ENCODE assay signal across 7 cellular contexts in the genomic region with DNA sequence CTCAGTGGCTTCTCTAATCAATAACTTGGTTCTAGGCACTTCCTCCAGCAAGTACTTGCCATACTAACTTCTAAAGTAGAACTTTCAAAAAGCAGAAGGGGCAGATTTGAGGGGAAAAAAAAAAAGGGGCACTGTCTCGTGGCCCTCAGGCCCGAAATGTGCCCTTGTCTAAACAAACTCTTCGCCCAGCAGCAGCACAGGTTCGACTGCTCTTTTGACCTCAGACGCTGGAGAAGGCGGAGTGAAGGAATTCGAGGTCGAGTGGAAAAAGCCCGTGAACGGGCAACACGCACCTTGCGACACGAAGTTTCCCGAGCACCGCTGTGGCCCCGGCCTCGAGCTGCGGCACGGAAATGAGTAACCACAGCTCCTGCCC. TPM values are rescaled to one million over a fixed set of nuclear protein-coding genes. Genes with fewer than 3 reads are reported as not detected.
A peak's percentile ranks its signal among the peaks of the same experiment; 100 is the strongest.
DNase-seq lines count a peak whose midpoint lies in the region; ATAC-seq and TF ChIP-seq lines count a peak whose summit lies in the region.

No MANE protein-coding gene starts in this region.

- H3K27ac ChIP-seq in HL-60 (replicated peaks) (peak overlapping the region; percentile 88), stomach smooth muscle (ENCODE audit: low read length) (peak overlapping the region; percentile 80)

- peaks cover 34% of the 10 kb centered on the region for H3K4me1 Mint-ChIP-seq in activated T-helper 2 cell treated with anti-CD3 and anti-CD28 coated beads, Interferon-gamma antibody, Interleukin-2, Interleukin-4, amounts not matched to agents 10 μg/mL and 5 μg/mL and 100 μg/mL, durations not matched to agents 14 hours and 24 hours and 36 hours (ENCODE audit: low read depth)

- DNase-seq in HL-60 (ENCODE audit: low read depth in 1 of 2, low spot score in 1 of 2) (peak in 1 of 2 experiments; percentile 67), kidney epithelial cell (ENCODE audit: low read depth) (no peak), erythroblast (lab: John Stamatoyannopoulos, UW) (no peak), epidermal melanocyte (ENCODE audit: insufficient read length, low spot score) (no peak)
- DNase-seq in activated T-helper 2 cell treated with anti-CD3 and anti-CD28 coated beads, Interferon-gamma antibody, Interleukin-2, Interleukin-4, amounts not matched to agents 10 μg/mL and 5 μg/mL and 100 μg/mL, durations not matched to agents 14 hours and 24 hours and 36 hours (ENCODE audit: low spot score), result peak; percentile 35

- H3K36me3 ChIP-seq in kidney epithelial cell (ENCODE audit: control insufficient read depth, insufficient read depth, low read length) (no peaks in the 10 kb centered on the region), stomach smooth muscle (ENCODE audit: control insufficient read depth in 2 of 2, insufficient read depth in 2 of 2, low read length in 2 of 2) (peaks cover 11% of the 10 kb centered on the region in 2 donors)

- peak overlapping the region; percentile 89 for H3K4me3 Mint-ChIP-seq in activated T-helper 2 cell treated with anti-CD3 and anti-CD28 coated beads, Interferon-gamma antibody, Interleukin-2, Interleukin-4, amounts not matched to agents 10 μg/mL and 5 μg/mL and 100 μg/mL, durations not matched to agents 14 hours and 24 hours and 36 hours (ENCODE audit: low read depth)

- peaks cover 10% of the 10 kb centered on the region for H3K27me3 Mint-ChIP-seq in activated T-helper 2 cell treated with anti-CD3 and anti-CD28 coated beads, Interferon-gamma antibody, Interleukin-2, Interleukin-4, amounts not matched to agents 10 μg/mL and 5 μg/mL and 100 μg/mL, durations not matched to agents 14 hours and 24 hours and 36 hours (ENCODE audit: low read depth)

- H3K27me3 ChIP-seq in HL-60 (ENCODE audit: insufficient read depth, poor library complexity, severe bottlenecking) (no peaks in the 10 kb centered on the region), kidney epithelial cell (ENCODE audit: control insufficient read depth, insufficient read depth, low read length) (no peaks in the 10 kb centered on the region), stomach smooth muscle (ENCODE audit: control insufficient read depth in 1 of 2, insufficient read depth in 2 of 2, low read length in 2 of 2) (no peaks in the 10 kb centered on the region)

- peak overlapping the region; percentile 77 for H3K4me3 ChIP-seq in HL-60 (replicated peaks; ENCODE audit: insufficient read depth, low read length)
- peak overlapping the region; percentile 92 for H3K4me3 ChIP-seq in kidney epithelial cell (ENCODE audit: low read depth, low read length)
- peak overlapping the region; percentile 87 to 93 for H3K4me3 ChIP-seq in stomach smooth muscle (ENCODE audit: low read length in 2 of 2)

- peak overlapping the region; percentile 90 for H3K27ac Mint-ChIP-seq in activated T-helper 2 cell treated with anti-CD3 and anti-CD28 coated beads, Interferon-gamma antibody, Interleukin-2, Interleukin-4, amounts not matched to agents 10 μg/mL and 5 μg/mL and 100 μg/mL, durations not matched to agents 14 hours and 24 hours and 36 hours

- peak overlapping the region; percentile 73 to 89 for H3K9ac ChIP-seq in stomach smooth muscle (ENCODE audit: low read length in 2 of 2)

- H3K9me3 Mint-ChIP-seq in activated T-helper 2 cell treated with anti-CD3 and anti-CD28 coated beads, Interferon-gamma antibody, Interleukin-2, Interleukin-4, amounts not matched to agents 10 μg/mL and 5 μg/mL and 100 μg/mL, durations not matched to agents 14 hours and 24 hours and 36 hours, result no peaks in the 10 kb centered on the region

- ATAC-seq in GM19328 (IDR thresholded peaks at IDR 0.05; ENCODE audit: unreplicated experiment), result peak; percentile 3

- no peak for TF ChIP-seq POLR2A in erythroblast (IDR thresholded peaks at IDR 0.05; ENCODE audit: low read length)

- TF ChIP-seq CTCF in HL-60 (IDR thresholded peaks at IDR 0.05; ENCODE audit: insufficient read depth, low read length) (no peak), kidney epithelial cell (IDR thresholded peaks at IDR 0.05; ENCODE audit: insufficient read depth, low read length, poor library complexity, severe bottlenecking) (no peak)

- no peaks in the 10 kb centered on the region for H3K9me3 ChIP-seq in stomach smooth muscle (ENCODE audit: control insufficient read depth in 2 of 2, low read length in 2 of 2)

- H3K36me3 Mint-ChIP-seq in activated T-helper 2 cell treated with anti-CD3 and anti-CD28 coated beads, Interferon-gamma antibody, Interleukin-2, Interleukin-4, amounts not matched to agents 10 μg/mL and 5 μg/mL and 100 μg/mL, durations not matched to agents 14 hours and 24 hours and 36 hours (ENCODE audit: low read depth), result peaks cover 49% of the 10 kb centered on the region

- intact Hi-C loops in activated T-helper 2 cell treated with anti-CD3 and anti-CD28 coated beads, Interferon-gamma antibody, Interleukin-2, Interleukin-4, amounts not matched to agents 10 μg/mL and 5 μg/mL and 100 μg/mL, durations not matched to agents 14 hours and 24 hours and 36 hours (cut with micrococcal nuclease), result no loop called here

- H3K4me1 ChIP-seq in stomach smooth muscle (ENCODE audit: control insufficient read depth, insufficient read depth, low read length), result peaks cover 28% of the 10 kb centered on the region

RNA-seq across cellular contexts. Expression of a gene that starts 0.7 kb away (rescaled TPM):
- 84.4 and 84.6 TPM in 2 replicates for total RNA-seq in activated T-helper 2 cell treated with anti-CD3 and anti-CD28 coated beads, Interferon-gamma antibody, Interleukin-2, Interleukin-4, amounts not matched to agents 10 μg/mL and 5 μg/mL and 100 μg/mL, durations not matched to agents 14 hours and 24 hours and 36 hours
- total RNA-seq in kidney epithelial cell, result 31.5 and 43.9 TPM in 2 replicates

RNA-seq across cellular contexts. Expression of a gene that starts 24.0 kb away (rescaled TPM):
- 12.9 and 13.3 TPM in 2 replicates for total RNA-seq in activated T-helper 2 cell treated with anti-CD3 and anti-CD28 coated beads, Interferon-gamma antibody, Interleukin-2, Interleukin-4, amounts not matched to agents 10 μg/mL and 5 μg/mL and 100 μg/mL, durations not matched to agents 14 hours and 24 hours and 36 hours
- 26.9 and 27.9 TPM in 2 replicates for total RNA-seq in kidney epithelial cell
